30 cellular contexts compared by ENCODE assay signal in the genomic region with DNA sequence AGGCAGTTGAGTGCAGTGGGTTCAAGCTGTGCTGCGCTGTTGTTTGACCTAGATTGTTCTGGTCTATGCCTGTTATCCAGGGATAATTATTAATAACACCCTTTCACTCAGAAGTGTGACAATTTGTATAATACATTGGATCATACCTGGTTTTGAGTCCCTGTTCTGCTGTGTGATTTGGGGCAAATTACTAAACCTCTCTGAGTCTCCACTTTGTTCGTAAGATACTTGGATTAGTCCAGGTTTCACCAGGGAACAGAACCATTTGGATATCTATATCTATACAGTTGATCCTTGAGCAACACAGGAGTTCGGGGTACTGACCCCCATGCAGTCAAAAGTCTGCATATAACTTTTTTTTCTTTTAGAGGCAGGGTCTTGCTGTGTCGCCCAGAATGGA.
"Had no signal": no experiment of that assay in that cellular context is flagged by ENCODE, and none has a peak within 500 bp of the region (broad histone marks: within the 10 kb centered on the region; RNA-seq: fewer than 3 reads in every experiment).

No MANE protein-coding gene starts in this region.

- ATAC-seq: activated CD8-positive, alpha-beta memory T cell treated with anti-CD3 and anti-CD28 coated beads, Interleukin-2, amount 10 ng/mL, durations not matched to agents 7 days and 5 days had no signal

- H3K4me3 Mint-ChIP-seq: activated CD4-positive, alpha-beta memory T cell treated with anti-CD3 and anti-CD28 coated beads, Interleukin-2, amount 10 ng/mL, durations not matched to agents 7 days and 5 days; activated CD8-positive, alpha-beta memory T cell treated with anti-CD3 and anti-CD28 coated beads, Interleukin-2, amount 10 ng/mL, durations not matched to agents 7 days and 5 days; activated naive CD4-positive, alpha-beta T cell treated with anti-CD3 and anti-CD28 coated beads, Interleukin-2, amount 10 ng/mL, durations not matched to agents 7 days and 5 days; activated naive CD8-positive, alpha-beta T cell treated with anti-CD3 and anti-CD28 coated beads, Interleukin-2, amount 10 ng/mL, durations not matched to agents 7 days and 5 days; central memory CD8-positive, alpha-beta T cell had no signal

- H3K27me3 Mint-ChIP-seq: activated CD4-positive, alpha-beta memory T cell treated with anti-CD3 and anti-CD28 coated beads, Interleukin-2, amount 10 ng/mL, durations not matched to agents 7 days and 5 days; activated CD8-positive, alpha-beta memory T cell treated with anti-CD3 and anti-CD28 coated beads, Interleukin-2, amount 10 ng/mL, durations not matched to agents 7 days and 5 days; activated naive CD4-positive, alpha-beta T cell treated with anti-CD3 and anti-CD28 coated beads, Interleukin-2, amount 10 ng/mL, durations not matched to agents 7 days and 5 days; activated naive CD8-positive, alpha-beta T cell treated with anti-CD3 and anti-CD28 coated beads, Interleukin-2, amount 10 ng/mL, durations not matched to agents 7 days and 5 days; central memory CD8-positive, alpha-beta T cell had no signal

- DNase-seq: activated CD4-positive, alpha-beta memory T cell treated with anti-CD3 and anti-CD28 coated beads, Interleukin-2, amount 10 ng/mL, durations not matched to agents 7 days and 5 days; activated CD4-positive, alpha-beta T cell treated with anti-CD3 and anti-CD28 coated beads for 1 hour; activated CD4-positive, alpha-beta T cell treated with anti-CD3 and anti-CD28 coated beads for 48 hours; activated CD4-positive, CD25-positive, alpha-beta regulatory T cell; activated CD8-positive, alpha-beta memory T cell treated with anti-CD3 and anti-CD28 coated beads for 24 hours; activated CD8-positive, alpha-beta memory T cell treated with anti-CD3 and anti-CD28 coated beads, Interleukin-2, amount 10 ng/mL, durations not matched to agents 7 days and 5 days; activated CD8-positive, alpha-beta memory T cell treated with anti-CD3 and anti-CD28 coated beads, Interleukin-2, amount 50 U/mL, for 48 hours; activated effector memory CD4-positive, alpha-beta T cell treated with Interleukin-2 at 50 U/mL for 16 hours; activated naive CD4-positive, alpha-beta T cell treated with anti-CD3 and anti-CD28 coated beads, Interleukin-2, amount 10 ng/mL, durations not matched to agents 7 days and 5 days; activated naive CD8-positive, alpha-beta T cell treated with anti-CD3 and anti-CD28 coated beads, Interleukin-2, amount 10 ng/mL, durations not matched to agents 7 days and 5 days; activated T-cell treated with anti-CD3 and anti-CD28 coated beads, Interleukin-2, amount 50 U/mL, for 48 hours; MG63; NCI-H1048; NCI-H1105 treated with DMSO at 0.1 percent for 48 hours; NCI-H1436; NCI-H1694; NCI-H1930; NCI-H2081 treated with DMSO at 0.1 percent for 48 hours; NCI-H345; NCI-H524 treated with DMSO at 0.1 percent for 48 hours; NK-92 treated with Interleukin-12 subunit alpha and Interleukin-12 subunit beta, amount 100 ng/mL, for 24 hours; PC-9; Right ventricle myocardium superior; SW 1271; T-helper 1 cell; T1000; WERI-Rb-1 had no signal

- H3K36me3 ChIP-seq: ascending aorta, cardiac muscle cell, MG63, WERI-Rb-1 had no signal

- H3K36me3 Mint-ChIP-seq: activated naive CD4-positive, alpha-beta T cell treated with anti-CD3 and anti-CD28 coated beads, Interleukin-2, amount 10 ng/mL, durations not matched to agents 7 days and 5 days had no signal

- H3K27me3 ChIP-seq: ascending aorta, cardiac muscle cell, MG63 had no signal

- H2AFZ ChIP-seq: PC-9 had no signal

- H3K9me3 ChIP-seq: ascending aorta, MG63 had no signal

- H3K9me3 Mint-ChIP-seq: activated CD4-positive, alpha-beta memory T cell treated with anti-CD3 and anti-CD28 coated beads, Interleukin-2, amount 10 ng/mL, durations not matched to agents 7 days and 5 days; activated naive CD4-positive, alpha-beta T cell treated with anti-CD3 and anti-CD28 coated beads, Interleukin-2, amount 10 ng/mL, durations not matched to agents 7 days and 5 days; activated naive CD8-positive, alpha-beta T cell treated with anti-CD3 and anti-CD28 coated beads, Interleukin-2, amount 10 ng/mL, durations not matched to agents 7 days and 5 days; central memory CD8-positive, alpha-beta T cell had no signal

- H3K4me3 ChIP-seq: cardiac muscle cell, MG63, PC-9 had no signal

- H3K27ac ChIP-seq: cardiac muscle cell, PC-9, WERI-Rb-1 had no signal

- H3K27ac Mint-ChIP-seq: activated CD4-positive, alpha-beta memory T cell treated with anti-CD3 and anti-CD28 coated beads, Interleukin-2, amount 10 ng/mL, durations not matched to agents 7 days and 5 days; activated CD8-positive, alpha-beta memory T cell treated with anti-CD3 and anti-CD28 coated beads, Interleukin-2, amount 10 ng/mL, durations not matched to agents 7 days and 5 days; activated naive CD4-positive, alpha-beta T cell treated with anti-CD3 and anti-CD28 coated beads, Interleukin-2, amount 10 ng/mL, durations not matched to agents 7 days and 5 days had no signal
